ENCODE assay signal across 17 cellular contexts in the genomic region with DNA sequence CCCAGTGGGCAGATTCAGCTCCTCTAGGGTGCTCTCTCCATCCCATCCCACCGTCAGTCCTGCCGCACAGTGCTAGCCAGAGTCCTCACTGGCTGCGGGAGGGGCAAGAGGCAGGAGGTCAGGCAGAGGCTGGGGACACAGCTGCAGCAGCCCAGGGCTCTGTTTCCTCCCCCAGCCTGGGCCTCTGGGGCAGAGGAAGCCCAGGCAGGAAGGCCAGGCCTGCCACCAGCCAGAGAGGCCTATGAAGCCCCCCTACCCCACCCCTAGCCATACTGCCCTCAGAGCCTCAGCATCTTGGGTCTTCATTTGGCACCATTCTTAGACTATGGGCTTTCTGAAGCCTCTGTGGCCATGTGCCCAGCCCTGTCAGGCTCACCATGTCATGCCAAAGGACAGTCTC. TPM values are rescaled to one million over a fixed set of nuclear protein-coding genes. Genes with fewer than 3 reads are reported as not detected.
DNase-seq lines count a peak whose midpoint lies in the region; ATAC-seq and TF ChIP-seq lines count a peak whose summit lies in the region.
"Had no signal": no experiment of that assay in that cellular context is flagged by ENCODE, and none has a peak within 500 bp of the region (broad histone marks: within the 10 kb centered on the region; RNA-seq: fewer than 3 reads in every experiment).

No MANE protein-coding gene starts in this region.

- TF ChIP-seq POLR2A in transverse colon (IDR thresholded peaks at IDR 0.05) = no peak

- peak overlapping the region; percentile 9 for H3K27ac ChIP-seq in caudate nucleus (ENCODE audit: low read depth, low read length)
- no peak overlapping the region for H3K27ac ChIP-seq in neural progenitor cell
- peak overlapping the region; percentile 54 to 86 (median 58) for H3K27ac ChIP-seq in transverse colon

- TF ChIP-seq EP300 in transverse colon (IDR thresholded peaks at IDR 0.05; ENCODE audit: low read depth) = no peak

- H3K9me3 ChIP-seq in neural progenitor cell (ENCODE audit: low read depth) = no peaks in the 10 kb centered on the region
- H3K9me3 ChIP-seq in transverse colon = no peaks in the 10 kb centered on the region
- H3K9me3 ChIP-seq: BE2C had no signal

- H3K4me2 ChIP-seq in neural progenitor cell = no peak overlapping the region

- H3K4me1 Mint-ChIP-seq in neural progenitor cell = peaks cover 39% of the 10 kb centered on the region
- H3K4me1 Mint-ChIP-seq: central memory CD8-positive, alpha-beta T cell had no signal

- in situ Hi-C loops in transverse colon (cut with MboI; ENCODE audit: low pct_ligation_motif_present in 1 of 4, low pct_unique_long_range_greater_than_20kb in 1 of 4, low sequenced_read_pairs in 3 of 4) = no loop called here

- no peak for DNase-seq in caudate nucleus (lab: John Stamatoyannopoulos, UW)
- peak; percentile 13 for DNase-seq in left cardiac atrium
- DNase-seq in neural progenitor cell (ENCODE audit: low spot score) = no peak
- no peak for DNase-seq in transverse colon
- DNase-seq in DMS 273 treated with DMSO at 0.1 percent for 48 hours (lab: John Stamatoyannopoulos, UW) = no peak
- DNase-seq in activated naive CD4-positive, alpha-beta T cell (lab: John Stamatoyannopoulos, UW) = no peak
- DNase-seq: activated CD8-positive, alpha-beta memory T cell treated with anti-CD3 and anti-CD28 coated beads, Interleukin-2, amount 50 U/mL, for 4 hours; BE2C; naive B cell; NCI-H1092; SHP77; stimulated activated CD4-positive, alpha-beta T cell treated with anti-CD3 and anti-CD28 coated beads, Interleukin-4, amount 100 ng/mL, for 24 hours had no signal

- no peak overlapping the region for H3K4me3 Mint-ChIP-seq in neural progenitor cell
- H3K4me3 Mint-ChIP-seq: activated naive CD8-positive, alpha-beta T cell; central memory CD8-positive, alpha-beta T cell; naive B cell had no signal

- ATAC-seq in left cardiac atrium (peak in 1 of 2 donors; percentile 12), HG03342 (IDR thresholded peaks at IDR 0.05; ENCODE audit: unreplicated experiment) (no peak), HG02623 (IDR thresholded peaks at IDR 0.05; ENCODE audit: unreplicated experiment) (no peak)

- H3K27ac Mint-ChIP-seq in neural progenitor cell = peak overlapping the region; percentile 60
- H3K27ac Mint-ChIP-seq: activated naive CD8-positive, alpha-beta T cell had no signal

- no peaks in the 10 kb centered on the region for H3K36me3 Mint-ChIP-seq in neural progenitor cell
- H3K36me3 Mint-ChIP-seq: activated naive CD8-positive, alpha-beta T cell had no signal

- H3K27me3 ChIP-seq in neural progenitor cell (peaks cover 51% of the 10 kb centered on the region), transverse colon (peaks cover 3% of the 10 kb centered on the region)
- H3K27me3 ChIP-seq: BE2C had no signal

- H3K4me3 ChIP-seq in neural progenitor cell = no peak overlapping the region
- no peak overlapping the region for H3K4me3 ChIP-seq in transverse colon

- TF ChIP-seq CTCF in neural progenitor cell (IDR thresholded peaks at IDR 0.05) (no peak), transverse colon (IDR thresholded peaks at IDR 0.05) (no peak)

- peaks cover 7% of the 10 kb centered on the region for H3K27me3 Mint-ChIP-seq in neural progenitor cell (ENCODE audit: insufficient read depth, low read depth)

- no peak overlapping the region for H3K9ac ChIP-seq in neural progenitor cell

- WGBS in transverse colon (ENCODE audit: low coverage in 1 of 2), 2 donors = 69% methylated on average over 3 of the region's 3 CpGs; no CpG with 5 or more reads in 1 of the 2 donors

- H2AFZ ChIP-seq in neural progenitor cell (replicated peaks) = no peak overlapping the region

- H3K36me3 ChIP-seq in neural progenitor cell (no peaks in the 10 kb centered on the region), transverse colon (no peaks in the 10 kb centered on the region)
- H3K36me3 ChIP-seq: BE2C had no signal

- H3K4me1 ChIP-seq in neural progenitor cell (peaks cover 9% of the 10 kb centered on the region), transverse colon (peaks cover 10 to 54% (median 28%) of the 10 kb centered on the region in 4 donors)

- no peaks in the 10 kb centered on the region for H3K79me2 ChIP-seq in neural progenitor cell (ENCODE audit: low read depth)

- no peaks in the 10 kb centered on the region for H4K20me1 ChIP-seq in neural progenitor cell (ENCODE audit: low read depth)

- H3F3A ChIP-seq in neural progenitor cell (ENCODE audit: low read depth) = no peaks in the 10 kb centered on the region

- no peaks in the 10 kb centered on the region for H3K9me3 Mint-ChIP-seq in neural progenitor cell
- H3K9me3 Mint-ChIP-seq: central memory CD8-positive, alpha-beta T cell; naive B cell had no signal

- intact Hi-C loops in left cardiac atrium (cut with DNase I) (no loop called here), transverse colon (cut with DNase I; ENCODE audit: low total_unique reads) (no loop called here)

RNA-seq across cellular contexts. Expression of gene ACVRL1, which starts 3.4 kb away (rescaled TPM):
- 10 to 100 TPM; 44.0 to 65.2 TPM for total RNA-seq in left cardiac atrium
- total RNA-seq in neural progenitor cell (ENCODE audit: low replicate concordance) = 0.22 and 2.0 TPM in 2 replicates
- 100 to 1,000 TPM; 115 to 440 (median 137) TPM for total RNA-seq in transverse colon
- total RNA-seq: T-helper 2 cell treated with Interferon-gamma antibody and Interleukin-4, amounts not matched to agents 100 ng/mL and 5 ng/mL, for 36 hours had no signal

RNA-seq across cellular contexts. Expression of gene ANKRD33, which starts 22.8 kb away (rescaled TPM):
- total RNA-seq in left cardiac atrium = not detected
- 0.39 and 0.46 TPM in 2 replicates for total RNA-seq in neural progenitor cell (ENCODE audit: low replicate concordance)
- not detected for total RNA-seq in transverse colon
- total RNA-seq: T-helper 2 cell treated with Interferon-gamma antibody and Interleukin-4, amounts not matched to agents 100 ng/mL and 5 ng/mL, for 36 hours had no signal

RNA-seq across cellular contexts. Expression of gene ACVR1B, which starts 40.8 kb away (rescaled TPM):
- total RNA-seq in left cardiac atrium (10 to 100 TPM; 13.0 to 19.3 TPM), neural progenitor cell (ENCODE audit: low replicate concordance) (13.8 and 18.9 TPM in 2 replicates), transverse colon (10 to 100 TPM; 22.5 to 96.9 (median 68.7) TPM)

Comparison
In these comparisons a context has a peak if more than half of its experiments do, and no peak if none do; other contexts are left out.
1. RNA of gene ACVRL1, which starts 3.4 kb away (total RNA-seq): 115 to 440 TPM in transverse colon and 44.0 to 65.2 TPM in left cardiac atrium; 0.22 to 2.0 TPM in neural progenitor cell; every median in the first group is over 10 times any median in the second.